In the genomic region with DNA sequence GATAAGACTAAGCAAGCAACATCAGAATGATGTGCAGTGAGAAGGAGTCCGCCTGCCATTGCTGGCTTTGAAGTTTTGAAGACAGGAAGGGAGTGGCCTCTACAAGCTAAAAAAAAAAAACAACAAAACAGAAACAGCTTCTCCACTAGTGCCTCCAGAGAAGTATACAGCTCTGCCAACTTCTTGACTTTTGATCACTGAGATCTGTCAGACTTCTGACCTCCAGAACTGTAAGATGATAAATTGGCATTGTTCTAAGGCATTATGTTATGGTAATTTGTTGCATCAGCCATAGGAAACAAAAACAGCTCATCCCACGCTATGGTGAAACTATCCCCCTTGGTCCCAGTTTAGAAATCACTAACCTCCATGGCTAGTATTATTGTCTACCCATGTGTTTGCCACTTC, we compare ENCODE assay signal across 13 cellular contexts.
DNase-seq lines count a peak whose midpoint lies in the region; ATAC-seq, FAIRE-seq and TF ChIP-seq lines count a peak whose summit lies in the region.
"Had no signal": no experiment of that assay in that cellular context is flagged by ENCODE, and none has a peak within 500 bp of the region (broad histone marks: within the 10 kb centered on the region; RNA-seq: fewer than 3 reads in every experiment).

No MANE protein-coding gene starts in this region.

- H2AFZ ChIP-seq in GM12878 (ENCODE audit: control insufficient read depth, low read depth, low read length): no peak overlapping the region; the same call in 1 of the 2 replicates

- H3K27ac Mint-ChIP-seq in stimulated activated naive CD8-positive, alpha-beta T cell treated with anti-CD3 and anti-CD28 coated beads, Interleukin-15, amount 100 ng/mL, for 72 hours: peak overlapping the region; percentile 30 to 85

- TF ChIP-seq EP300 in GM12878 (IDR thresholded peaks at IDR 0.05; ENCODE audit: borderline replicate concordance in 1 of 2, control insufficient read depth in 1 of 2, low read depth in 2 of 2, low read length in 2 of 2): no peak

- no peaks in the 10 kb centered on the region for H3K9me3 Mint-ChIP-seq in stimulated activated naive CD8-positive, alpha-beta T cell treated with anti-CD3 and anti-CD28 coated beads, Interleukin-15, amount 100 ng/mL, for 72 hours

- no peaks in the 10 kb centered on the region for H3K79me2 ChIP-seq in GM12878 (ENCODE audit: control insufficient read depth, insufficient read depth, low read length)

- POLR2A ChIA-PET in GM12878 (lab: Charles Lee): no interaction called here

- ATAC-seq in HG03025 (IDR thresholded peaks at IDR 0.05; ENCODE audit: low FRiP score, unreplicated experiment) (peak; percentile 76), GM12878 (peak; percentile 51)
- ATAC-seq in stimulated activated naive CD8-positive, alpha-beta T cell treated with anti-CD3 and anti-CD28 coated beads, Interleukin-15, amount 100 ng/mL, for 72 hours: peak; percentile 70
- ATAC-seq: gastroesophageal sphincter, left ventricle myocardium superior had no signal

- H3K36me3 ChIP-seq in GM12878 (ENCODE audit: control insufficient read depth in 2 of 2, insufficient read depth in 2 of 2, low read length in 1 of 2): no peaks in the 10 kb centered on the region
- no peaks in the 10 kb centered on the region for H3K36me3 ChIP-seq in ascending aorta
- H3K36me3 ChIP-seq: gastroesophageal sphincter had no signal

- H3K9me3 ChIP-seq in GM12878 (replicated peaks; ENCODE audit: control insufficient read depth, insufficient read depth, low read length) (no peaks in the 10 kb centered on the region), ascending aorta (no peaks in the 10 kb centered on the region)
- H3K9me3 ChIP-seq: gastroesophageal sphincter had no signal

- TF ChIP-seq CTCF in GM12878 (IDR thresholded peaks at IDR 0.05 in 2 of 3, conservative IDR thresholded peaks at IDR 0.05 in 1 of 3; ENCODE audit: control insufficient read depth in 2 of 3, extremely low read depth in 1 of 3, insufficient read depth in 1 of 3, low read depth in 3 of 3, low read length in 3 of 3) (no peak), ascending aorta (IDR thresholded peaks at IDR 0.05) (no peak)

- intact Hi-C loops in GM12878 (cut with micrococcal nuclease; ENCODE audit: unreplicated experiment): no loop called here
- intact Hi-C loops in ascending aorta (cut with DNase I): no loop called here
- intact Hi-C loops in cardiac septum (cut with DNase I): no loop called here

- DNase-seq in activated naive CD4-positive, alpha-beta T cell treated with Interleukin-2 at 50 U/mL for 16 hours: peak; percentile 2
- DNase-seq in activated naive CD4-positive, alpha-beta T cell (lab: John Stamatoyannopoulos, UW): no peak
- DNase-seq in GM12878 (ENCODE audit: low read depth, low spot score) (no peak), ascending aorta (ENCODE audit: low spot score in 2 of 2) (no peak), NCI-H2171 (lab: John Stamatoyannopoulos, UW) (no peak), cardiac septum (ENCODE audit: low spot score) (no peak)
- DNase-seq in stimulated activated naive CD8-positive, alpha-beta T cell treated with anti-CD3 and anti-CD28 coated beads, Interleukin-15, amount 100 ng/mL, for 72 hours: no peak
- DNase-seq: left ventricle myocardium superior, NCI-H2081, nucleus accumbens, T-helper 9 cell had no signal

- H3K4me1 Mint-ChIP-seq in stimulated activated naive CD8-positive, alpha-beta T cell treated with anti-CD3 and anti-CD28 coated beads, Interleukin-15, amount 100 ng/mL, for 72 hours: peaks cover 12% of the 10 kb centered on the region

- BruUV-seq in GM12878 (replicated peaks; lab: Mats Ljungman, UMichigan): no TSS peak

- no peak for TF ChIP-seq RAD21 in GM12878 (IDR thresholded peaks at IDR 0.05; ENCODE audit: insufficient read depth, low read depth, low read length)

- no peaks in the 10 kb centered on the region for H4K20me1 ChIP-seq in GM12878 (ENCODE audit: control insufficient read depth, insufficient read depth)

- RAD21 ChIA-PET in GM12878 (lab: Charles Lee; ENCODE audit: unreplicated experiment): interaction anchor here (0.9 kb wide), 1 partner anchor 63 kb away, joined by 3 read pairs; no protein-coding TSS in a partner anchor

- no peak overlapping the region for H3K4me3 Mint-ChIP-seq in stimulated activated naive CD8-positive, alpha-beta T cell treated with anti-CD3 and anti-CD28 coated beads, Interleukin-15, amount 100 ng/mL, for 72 hours

- no peak overlapping the region for H3K4me3 ChIP-seq in GM12878
- H3K4me3 ChIP-seq in ascending aorta: no peak overlapping the region
- H3K4me3 ChIP-seq: gastroesophageal sphincter had no signal

- 0% methylated on average over 2 of the region's 2 CpGs for WGBS in GM12878 (ENCODE audit: insufficient coverage, insufficient replicate concordance, low lambda C conversion rate, missing lambda C conversion rate)

- no peaks in the 10 kb centered on the region for H3K27me3 ChIP-seq in GM12878 (replicated peaks in 1 of 2; ENCODE audit: control insufficient read depth in 2 of 2, insufficient read depth in 2 of 2, low read length in 1 of 2)
- no peaks in the 10 kb centered on the region for H3K27me3 ChIP-seq in ascending aorta
- H3K27me3 ChIP-seq: gastroesophageal sphincter had no signal

- no peak for FAIRE-seq in GM12878 (lab: Jason Lieb, UNC)

- SMC1A ChIA-PET in GM12878 (lab: Charles Lee; ENCODE audit: uncharacterized antibody, unreplicated experiment): interaction anchor here (0.9 to 1.5 kb wide), 2 partner anchors 8 to 10 kb away, joined by 3 to 6 read pairs; no protein-coding TSS in a partner anchor

- no peaks in the 10 kb centered on the region for H3K27me3 Mint-ChIP-seq in stimulated activated naive CD8-positive, alpha-beta T cell treated with anti-CD3 and anti-CD28 coated beads, Interleukin-15, amount 100 ng/mL, for 72 hours

- CTCF ChIA-PET in GM12878 (lab: Yijun Ruan, JAX): no interaction called here

- H3K9ac ChIP-seq in GM12878 (ENCODE audit: control insufficient read depth, insufficient read depth, low read length): no peak overlapping the region

- no peaks in the 10 kb centered on the region for H3K4me1 ChIP-seq in GM12878 (ENCODE audit: control insufficient read depth, insufficient read depth, low read length)
- no peaks in the 10 kb centered on the region for H3K4me1 ChIP-seq in ascending aorta

- no peak overlapping the region for H3K4me2 ChIP-seq in GM12878 (ENCODE audit: control insufficient read depth, insufficient read depth)

- in situ Hi-C loops in GM12878 (cut with MboI): no loop called here

- H3K27ac ChIP-seq in GM12878 (ENCODE audit: control insufficient read depth, insufficient read depth) (no peak overlapping the region), ascending aorta (no peak overlapping the region)
- H3K27ac ChIP-seq: gastroesophageal sphincter had no signal

- no peak for TF ChIP-seq POLR2A in GM12878 (IDR thresholded peaks at IDR 0.05; ENCODE audit: low read depth, low read length)

TF ChIP-seq in GM12878, 131 proteins besides CTCF, POLR2A, EP300 and RAD21 (continues in another document):
- TF ChIP-seq RB1 (IDR thresholded peaks at IDR 0.05; ENCODE audit: borderline replicate concordance) (no peak), HCFC1 (IDR thresholded peaks at IDR 0.05; ENCODE audit: low read length) (no peak), MTA3 (IDR thresholded peaks at IDR 0.05; ENCODE audit: borderline replicate concordance, low read length) (no peak), ETV6 (conservative IDR thresholded peaks at IDR 0.05 in 1 of 2, IDR thresholded peaks at IDR 0.05 in 1 of 2; ENCODE audit: borderline replicate concordance in 1 of 2, low read depth in 1 of 2) (no peak), KLF5 (IDR thresholded peaks at IDR 0.05; ENCODE audit: partially characterized antibody) (no peak), MEF2A (IDR thresholded peaks at IDR 0.05; ENCODE audit: insufficient read depth, low read depth, low read length) (peak; percentile 62; the same call in 1 of the 2 replicates), ZNF384 (IDR thresholded peaks at IDR 0.05; ENCODE audit: borderline replicate concordance, low read depth, low read length) (no peak), EGR1 (IDR thresholded peaks at IDR 0.05; ENCODE audit: borderline replicate concordance in 1 of 2, low read depth in 2 of 2, low read length in 2 of 2) (peak in 1 of 2 experiments; percentile 28; a peak in 1 of 3 replicates), BHLHE40 (IDR thresholded peaks at IDR 0.05; ENCODE audit: borderline replicate concordance in 1 of 2, low read depth in 2 of 2, low read length in 1 of 2) (no peak), FOS (IDR thresholded peaks at IDR 0.05; ENCODE audit: borderline replicate concordance, extremely low read depth, insufficient read length) (no peak), RAD51 (IDR thresholded peaks at IDR 0.05) (no peak)
- TF ChIP-seq, protein P1, sequence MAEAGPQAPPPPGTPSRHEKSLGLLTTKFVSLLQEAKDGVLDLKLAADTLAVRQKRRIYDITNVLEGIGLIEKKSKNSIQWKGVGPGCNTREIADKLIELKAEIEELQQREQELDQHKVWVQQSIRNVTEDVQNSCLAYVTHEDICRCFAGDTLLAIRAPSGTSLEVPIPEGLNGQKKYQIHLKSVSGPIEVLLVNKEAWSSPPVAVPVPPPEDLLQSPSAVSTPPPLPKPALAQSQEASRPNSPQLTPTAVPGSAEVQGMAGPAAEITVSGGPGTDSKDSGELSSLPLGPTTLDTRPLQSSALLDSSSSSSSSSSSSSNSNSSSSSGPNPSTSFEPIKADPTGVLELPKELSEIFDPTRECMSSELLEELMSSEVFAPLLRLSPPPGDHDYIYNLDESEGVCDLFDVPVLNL (IDR thresholded peaks at IDR 0.05; ENCODE audit: low read depth, low read length): no peak
- TF ChIP-seq, protein P2, sequence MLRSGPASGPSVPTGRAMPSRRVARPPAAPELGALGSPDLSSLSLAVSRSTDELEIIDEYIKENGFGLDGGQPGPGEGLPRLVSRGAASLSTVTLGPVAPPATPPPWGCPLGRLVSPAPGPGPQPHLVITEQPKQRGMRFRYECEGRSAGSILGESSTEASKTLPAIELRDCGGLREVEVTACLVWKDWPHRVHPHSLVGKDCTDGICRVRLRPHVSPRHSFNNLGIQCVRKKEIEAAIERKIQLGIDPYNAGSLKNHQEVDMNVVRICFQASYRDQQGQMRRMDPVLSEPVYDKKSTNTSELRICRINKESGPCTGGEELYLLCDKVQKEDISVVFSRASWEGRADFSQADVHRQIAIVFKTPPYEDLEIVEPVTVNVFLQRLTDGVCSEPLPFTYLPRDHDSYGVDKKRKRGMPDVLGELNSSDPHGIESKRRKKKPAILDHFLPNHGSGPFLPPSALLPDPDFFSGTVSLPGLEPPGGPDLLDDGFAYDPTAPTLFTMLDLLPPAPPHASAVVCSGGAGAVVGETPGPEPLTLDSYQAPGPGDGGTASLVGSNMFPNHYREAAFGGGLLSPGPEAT (IDR thresholded peaks at IDR 0.05; ENCODE audit: low read depth): no peak
